In genomic region chr6:117481278-117481925, GRCh38 we compare ENCODE assay signal across 1 cellular context.
TF ChIP-seq lines count a peak whose summit lies in the region.

No MANE protein-coding gene starts in this region.

TF ChIP-seq in K562, 482 proteins besides CTCF, POLR2A, EP300 and RAD21 (continued from another document and continues in another):
- TF ChIP-seq CREM (IDR thresholded peaks at IDR 0.05; ENCODE audit: low read depth) (peak; percentile 43; the same call in 1 of the 2 replicates), CTBP1 (IDR thresholded peaks at IDR 0.05; ENCODE audit: borderline replicate concordance) (peak; percentile 44; the same call in 1 of the 2 replicates), ELK1 (CRISPR knock-in tag; IDR thresholded peaks at IDR 0.05) (no peak), ATF7 (IDR thresholded peaks at IDR 0.05) (no peak), DPF2 (IDR thresholded peaks at IDR 0.05) (no peak), NFATC3 (IDR thresholded peaks at IDR 0.05) (no peak), PPARD (CRISPR knock-in tag; IDR thresholded peaks at IDR 0.05) (no peak), ARID1B (IDR thresholded peaks at IDR 0.05) (no peak), E2F6 (IDR thresholded peaks at IDR 0.05; ENCODE audit: borderline replicate concordance in 1 of 2, extremely low read depth in 1 of 2, insufficient read depth in 1 of 2, insufficient read length in 1 of 2, low read depth in 1 of 2, low read length in 1 of 2, poor library complexity in 1 of 2, severe bottlenecking in 1 of 2) (peak; percentile 40 to 86), ZNF518B (CRISPR knock-in tag; IDR thresholded peaks at IDR 0.05) (no peak), POLR2AphosphoS2 (IDR thresholded peaks at IDR 0.05; ENCODE audit: low read length) (no peak), ZBTB43 (CRISPR knock-in tag; IDR thresholded peaks at IDR 0.05) (no peak), HDAC2 (IDR thresholded peaks at IDR 0.05) (peak; percentile 28; the same call in 1 of the 2 replicates), ZNF561 (CRISPR knock-in tag; conservative IDR thresholded peaks at IDR 0.05) (no peak), ZNF224 (CRISPR knock-in tag; IDR thresholded peaks at IDR 0.05) (no peak), ZBTB7A (IDR thresholded peaks at IDR 0.05; ENCODE audit: borderline replicate concordance, control insufficient read depth, low read depth, low read length) (no peak), XRCC3 (IDR thresholded peaks at IDR 0.05) (no peak), CBX2 (IDR thresholded peaks at IDR 0.05; ENCODE audit: insufficient read depth, low read length, poor library complexity, severe bottlenecking) (no peak), NRF1 (conservative IDR thresholded peaks at IDR 0.05 in 1 of 2, IDR thresholded peaks at IDR 0.05 in 1 of 2) (peak in 1 of 2 experiments; percentile 32; a peak in 1 of 4 replicates), CAMTA2 (CRISPR knock-in tag; conservative IDR thresholded peaks at IDR 0.05) (no peak), SLC30A9 (CRISPR knock-in tag; IDR thresholded peaks at IDR 0.05) (no peak), TAF7 (tag; IDR thresholded peaks at IDR 0.05) (no peak), POLR2B (IDR thresholded peaks at IDR 0.05; ENCODE audit: low read depth, partially characterized antibody) (no peak), BCOR (IDR thresholded peaks at IDR 0.05) (no peak), IRF9 (tag; IDR thresholded peaks at IDR 0.05) (no peak), POLR2AphosphoS5 (IDR thresholded peaks at IDR 0.05; ENCODE audit: control insufficient read depth, insufficient read depth, low read depth, low read length) (no peak), KAT7 (CRISPR knock-in tag; IDR thresholded peaks at IDR 0.05; ENCODE audit: borderline replicate concordance) (no peak), CBFA2T3 (IDR thresholded peaks at IDR 0.05) (no peak), FOXJ3 (CRISPR knock-in tag; IDR thresholded peaks at IDR 0.05) (no peak), E2F4 (CRISPR knock-in tag; IDR thresholded peaks at IDR 0.05; ENCODE audit: low read depth) (no peak), GABPA (tag; conservative IDR thresholded peaks at IDR 0.05; ENCODE audit: low read depth) (no peak), RBFOX2 (IDR thresholded peaks at IDR 0.05; ENCODE audit: low read depth, low read length) (no peak), ERF (CRISPR knock-in tag; IDR thresholded peaks at IDR 0.05) (no peak), RBM25 (IDR thresholded peaks at IDR 0.05; ENCODE audit: low read depth, low read length, severe bottlenecking) (no peak), ATF1 (CRISPR knock-in tag; IDR thresholded peaks at IDR 0.05) (no peak), ATF1 (tag; IDR thresholded peaks at IDR 0.05) (no peak), ZZZ3 (IDR thresholded peaks at IDR 0.05) (no peak), CHD1 (IDR thresholded peaks at IDR 0.05; ENCODE audit: low read length) (no peak), ETV6 (IDR thresholded peaks at IDR 0.05; ENCODE audit: borderline replicate concordance in 1 of 2, low read depth in 2 of 2, low read length in 1 of 2) (no peak), ETV6 (CRISPR knock-in tag; IDR thresholded peaks at IDR 0.05; ENCODE audit: borderline replicate concordance) (no peak), HIVEP1 (CRISPR knock-in tag; IDR thresholded peaks at IDR 0.05) (no peak), GATAD2A (IDR thresholded peaks at IDR 0.05) (no peak), IRF2 (CRISPR knock-in tag; IDR thresholded peaks at IDR 0.05) (no peak), KLF16 (IDR thresholded peaks at IDR 0.05) (no peak), MTF1 (CRISPR knock-in tag; IDR thresholded peaks at IDR 0.05; ENCODE audit: borderline replicate concordance) (no peak), HNRNPLL (IDR thresholded peaks at IDR 0.05; ENCODE audit: low read depth, low read length, poor library complexity, severe bottlenecking) (no peak), HOMEZ (CRISPR knock-in tag; IDR thresholded peaks at IDR 0.05) (no peak), ZBTB9 (CRISPR knock-in tag; IDR thresholded peaks at IDR 0.05) (no peak), ZNF609 (CRISPR knock-in tag; IDR thresholded peaks at IDR 0.05; ENCODE audit: borderline replicate concordance) (no peak), HDAC8 (tag; IDR thresholded peaks at IDR 0.05) (no peak), MTA3 (IDR thresholded peaks at IDR 0.05; ENCODE audit: borderline replicate concordance) (no peak), SOX6 (IDR thresholded peaks at IDR 0.05) (no peak), MXD1 (CRISPR knock-in tag; IDR thresholded peaks at IDR 0.05; ENCODE audit: borderline replicate concordance, poor library complexity, severe bottlenecking) (no peak), NFYB (IDR thresholded peaks at IDR 0.05; ENCODE audit: extremely low read depth, insufficient read length) (no peak), TAF1 (IDR thresholded peaks at IDR 0.05; ENCODE audit: control insufficient read depth, extremely low read depth, insufficient read depth, low read length, severe bottlenecking) (no peak)
